Comparison of ENCODE assay signal across 11 cellular contexts in genomic region chr1:202112864-202113689, GRCh38. TPM values are rescaled to one million over a fixed set of nuclear protein-coding genes. Genes with fewer than 3 reads are reported as not detected.
DNase-seq lines count a peak whose midpoint lies in the region; ATAC-seq, FAIRE-seq and TF ChIP-seq lines count a peak whose summit lies in the region.
"Had no signal": no experiment of that assay in that cellular context is flagged by ENCODE, and none has a peak within 500 bp of the region (broad histone marks: within the 10 kb centered on the region; RNA-seq: fewer than 3 reads in every experiment).

No MANE protein-coding gene starts in this region.

- H3K4me3 ChIP-seq in cardiac muscle cell, result no peak overlapping the region

- no peaks in the 10 kb centered on the region for H3K27me3 ChIP-seq in cardiac muscle cell

- H3K27ac Mint-ChIP-seq in progenitor cell of endocrine pancreas, result peak overlapping the region; percentile 50

- H3K4me1 ChIP-seq in cardiac muscle cell (ENCODE audit: low read depth), result peaks cover 11% of the 10 kb centered on the region

- no peak for TF ChIP-seq CTCF in cardiac muscle cell (IDR thresholded peaks at IDR 0.05; ENCODE audit: low read depth, low read length)
- TF ChIP-seq CTCF in progenitor cell of endocrine pancreas (IDR thresholded peaks at IDR 0.05; ENCODE audit: unreplicated experiment), result no peak

- no peaks in the 10 kb centered on the region for H3K36me3 ChIP-seq in cardiac muscle cell

- H3K9me3 Mint-ChIP-seq in progenitor cell of endocrine pancreas (ENCODE audit: low read depth), result no peaks in the 10 kb centered on the region

- ATAC-seq in HG03432 (IDR thresholded peaks at IDR 0.05; ENCODE audit: unreplicated experiment), result no peak
- ATAC-seq in HG02852 (IDR thresholded peaks at IDR 0.05; ENCODE audit: unreplicated experiment), result no peak

- H3K27ac ChIP-seq in cardiac muscle cell, result peak overlapping the region; percentile 45

- no peak for TF ChIP-seq POLR2A in GM12892 (IDR thresholded peaks at IDR 0.05; ENCODE audit: low read depth, low read length)

- H3K4me1 Mint-ChIP-seq in progenitor cell of endocrine pancreas (ENCODE audit: low read depth), result peaks cover 23% of the 10 kb centered on the region

- no peaks in the 10 kb centered on the region for H3K27me3 Mint-ChIP-seq in progenitor cell of endocrine pancreas

- no peaks in the 10 kb centered on the region for H3K9me3 ChIP-seq in cardiac muscle cell (ENCODE audit: low read depth)

- DNase-seq in DMS153 treated with DMSO at 0.1 percent for 48 hours (lab: John Stamatoyannopoulos, UW; ENCODE audit: unreplicated experiment), result peak; percentile 40
- DNase-seq in RCC 7860 (ENCODE audit: low spot score), result peak; percentile 82
- no peak for DNase-seq in cardiac muscle cell (ENCODE audit: low read depth in 1 of 2, low spot score in 1 of 2)
- no peak for DNase-seq in progenitor cell of endocrine pancreas (ENCODE audit: low spot score, unreplicated experiment)
- no peak for DNase-seq in GM12892 (ENCODE audit: insufficient read length)
- DNase-seq in NK-92 treated with Interleukin-12 subunit alpha and Interleukin-12 subunit beta, amount 100 ng/mL, for 24 hours (lab: John Stamatoyannopoulos, UW), result no peak
- DNase-seq: effector CD4-positive, alpha-beta T cell had no signal

- FAIRE-seq in RCC 7860 (lab: Jason Lieb, UNC) (peak; percentile 59), GM12892 (lab: Jason Lieb, UNC) (no peak)

- no peaks in the 10 kb centered on the region for H3K36me3 Mint-ChIP-seq in progenitor cell of endocrine pancreas (ENCODE audit: insufficient read depth)

- H3K4me3 Mint-ChIP-seq in progenitor cell of endocrine pancreas (ENCODE audit: low read depth), result no peak overlapping the region

RNA-seq across cellular contexts. Expression of gene GPR37L1, which starts 9.6 kb away (rescaled TPM):
- total RNA-seq in cardiac muscle cell, result not detected in 2 replicates
- 0.79 TPM in 1 of 2 replicates, not detected in the other for polyA plus RNA-seq in cardiac muscle cell
- 0.04 TPM in 1 of 2 replicates, not detected in the other for total RNA-seq in progenitor cell of endocrine pancreas
- polyA plus RNA-seq in GM12892 (2012; ENCODE audit: missing spikeins), result 0.15 TPM
- total RNA-seq: activated CD8-positive, alpha-beta memory T cell treated with anti-CD3 and anti-CD28 coated beads for 36 hours had no signal

RNA-seq across cellular contexts. Expression of gene ARL8A, which starts 31.5 kb away (rescaled TPM):
- total RNA-seq in cardiac muscle cell (42.1 and 42.5 TPM in 2 replicates), progenitor cell of endocrine pancreas (43.7 and 57.2 TPM in 2 replicates)
- polyA plus RNA-seq in cardiac muscle cell, result 45.3 and 49.1 TPM in 2 replicates
- 12.4 TPM for polyA plus RNA-seq in GM12892 (2012; ENCODE audit: missing spikeins)

RNA-seq across cellular contexts. Expression of gene PTPN7, which starts 47.3 kb away (rescaled TPM):
- total RNA-seq in cardiac muscle cell (not detected in 2 replicates), progenitor cell of endocrine pancreas (not detected in 2 replicates)
- polyA plus RNA-seq in cardiac muscle cell, result 0.66 TPM in 1 of 2 replicates, not detected in the other
- 36.3 TPM for polyA plus RNA-seq in GM12892 (2012; ENCODE audit: missing spikeins)
- total RNA-seq: lung microvascular endothelial cell had no signal

Comparison
In these comparisons a context has a peak if more than half of its experiments do, and no peak if none do; other contexts are left out.
1. DNase-seq: peak in DMS153 treated with DMSO at 0.1 percent for 48 hours (single experiment) and RCC 7860 (single experiment); none in cardiac muscle cell (0 of 2), progenitor cell of endocrine pancreas (single experiment), GM12892 (single experiment) and NK-92 treated with Interleukin-12 subunit alpha and Interleukin-12 subunit beta, amount 100 ng/mL, for 24 hours (single experiment).